ENCODE assay signal across 15 cellular contexts in genomic region chr21:44425307-44425894, GRCh38. TPM values are rescaled to one million over a fixed set of nuclear protein-coding genes. Genes with fewer than 3 reads are reported as not detected.
DNase-seq lines count a peak whose midpoint lies in the region; ATAC-seq and TF ChIP-seq lines count a peak whose summit lies in the region.
"Had no signal": no experiment of that assay in that cellular context is flagged by ENCODE, and none has a peak within 500 bp of the region (broad histone marks: within the 10 kb centered on the region; RNA-seq: fewer than 3 reads in every experiment).

No MANE protein-coding gene starts in this region.

- H3K27me3 ChIP-seq in right atrium auricular region = no peaks in the 10 kb centered on the region
- no peaks in the 10 kb centered on the region for H3K27me3 ChIP-seq in vagina
- H3K27me3 ChIP-seq: transverse colon had no signal

- H3K4me1 ChIP-seq in right atrium auricular region (no peaks in the 10 kb centered on the region), vagina (no peaks in the 10 kb centered on the region)
- H3K4me1 ChIP-seq: transverse colon had no signal

- H3K9me3 ChIP-seq in right atrium auricular region = peaks cover 0 to 11% of the 10 kb centered on the region in 2 donors
- H3K9me3 ChIP-seq in vagina = peaks cover 5% of the 10 kb centered on the region

- peak; percentile 43 for DNase-seq in Right ventricle myocardium inferior (ENCODE audit: missing footprints)
- DNase-seq in right atrium auricular region (ENCODE audit: low spot score) = no peak
- DNase-seq in SW 1271 (lab: John Stamatoyannopoulos, UW) = peak; percentile 40 to 73
- peak; percentile 51 for DNase-seq in islet precursor cell
- no peak for DNase-seq in kidney tubule cell (ENCODE audit: low spot score)
- no peak for DNase-seq in vagina (ENCODE audit: extremely low spot score in 2 of 2)
- no peak for DNase-seq in NK-92 treated with Interleukin-12 subunit alpha and Interleukin-12 subunit beta, amount 100 ng/mL, for 24 hours (lab: John Stamatoyannopoulos, UW)
- DNase-seq in stimulated activated CD4-positive, alpha-beta T cell treated with anti-CD3 and anti-CD28 coated beads, Interleukin-4, amount 100 ng/mL, for 4 hours = no peak
- DNase-seq: erythroblast, GDM1, GM23248, hypothalamus, transverse colon had no signal

- H3K4me3 ChIP-seq in right atrium auricular region (no peak overlapping the region), vagina (no peak overlapping the region)
- H3K4me3 ChIP-seq: GM23248, transverse colon had no signal

- H3K36me3 ChIP-seq in right atrium auricular region (no peaks in the 10 kb centered on the region), vagina (no peaks in the 10 kb centered on the region)
- H3K36me3 ChIP-seq: transverse colon had no signal

- ATAC-seq in Right ventricle myocardium inferior = no peak

- no peak overlapping the region for H3K27ac ChIP-seq in right atrium auricular region
- H3K27ac ChIP-seq in vagina = no peak overlapping the region
- H3K27ac ChIP-seq: GM23248, KMS-11, RWPE1, transverse colon had no signal

- no peak for TF ChIP-seq CTCF in right atrium auricular region (IDR thresholded peaks at IDR 0.05)
- TF ChIP-seq CTCF in vagina (IDR thresholded peaks at IDR 0.05) = no peak

- intact Hi-C loops in Right ventricle myocardium inferior (cut with DNase I) (no loop called here), vagina (cut with DNase I) (no loop called here)

- no peak for TF ChIP-seq POLR2A in vagina (IDR thresholded peaks at IDR 0.05)

RNA-seq across cellular contexts. Expression of gene LRRC3, which starts 29.9 kb away (rescaled TPM):
- total RNA-seq in Right ventricle myocardium inferior (3.3 TPM), right atrium auricular region (1 to 10 TPM; 1.1 to 1.7 TPM), vagina (2.5 TPM)

Comparison
In these comparisons a context has a peak if more than half of its experiments do, and no peak if none do; other contexts are left out.
1. DNase-seq: peak in Right ventricle myocardium inferior (single experiment), SW 1271 (2 of 2) and islet precursor cell (single experiment); none in right atrium auricular region (single experiment), kidney tubule cell (single experiment), vagina (0 of 2), NK-92 treated with Interleukin-12 subunit alpha and Interleukin-12 subunit beta, amount 100 ng/mL, for 24 hours (single experiment) and stimulated activated CD4-positive, alpha-beta T cell treated with anti-CD3 and anti-CD28 coated beads, Interleukin-4, amount 100 ng/mL, for 4 hours (0 of 2).